Comparison of ENCODE assay signal across 8 cellular contexts in genomic region chr10:69901623-69902505, GRCh38.
DNase-seq lines count a peak whose midpoint lies in the region; ATAC-seq and TF ChIP-seq lines count a peak whose summit lies in the region.

No MANE protein-coding gene starts in this region.

- no peaks in the 10 kb centered on the region for H3K36me3 ChIP-seq in Panc1 (ENCODE audit: control insufficient read depth, insufficient read depth, low read length)
- H3K36me3 ChIP-seq in CD8-positive, alpha-beta memory T cell (ENCODE audit: insufficient read depth, low read length), result no peaks in the 10 kb centered on the region

- TF ChIP-seq CTCF in CD14-positive monocyte (IDR thresholded peaks at IDR 0.05) (peak; percentile 28), GM13976 (IDR thresholded peaks at IDR 0.05; ENCODE audit: borderline replicate concordance, control extremely low read depth, extremely low read depth, insufficient read depth, missing control alignments) (peak; percentile 18), Panc1 (IDR thresholded peaks at IDR 0.05) (peak; percentile 82; the same call in 1 of the 2 replicates), endothelial cell (IDR thresholded peaks at IDR 0.05; ENCODE audit: unreplicated experiment) (peak; percentile 72)

- no TSS peak for BruUV-seq in Panc1 (replicated peaks; lab: Mats Ljungman, UMichigan)

- ATAC-seq in Panc1 (peak; percentile 90), GM21786 (IDR thresholded peaks at IDR 0.05; ENCODE audit: unreplicated experiment) (no peak), HG02981 (IDR thresholded peaks at IDR 0.05; ENCODE audit: unreplicated experiment) (no peak)

- H3K4me3 Mint-ChIP-seq in CD14-positive monocyte (no peak overlapping the region), endothelial cell (ENCODE audit: unreplicated experiment) (peak overlapping the region; percentile 4)
- no peak overlapping the region for H3K4me3 Mint-ChIP-seq in CD8-positive, alpha-beta memory T cell

- H3K27ac ChIP-seq in Panc1 (ENCODE audit: low read length), result no peak overlapping the region
- H3K27ac ChIP-seq in CD8-positive, alpha-beta memory T cell (ENCODE audit: low read depth, low read length), result no peak overlapping the region

- H3K4me1 Mint-ChIP-seq in CD14-positive monocyte (no peaks in the 10 kb centered on the region), endothelial cell (ENCODE audit: unreplicated experiment) (peaks cover 15% of the 10 kb centered on the region)
- H3K4me1 Mint-ChIP-seq in CD8-positive, alpha-beta memory T cell, result no peaks in the 10 kb centered on the region

- DNase-seq in CD14-positive monocyte (ENCODE audit: low spot score), result no peak
- peak; percentile 57 for DNase-seq in GM13976 (ENCODE audit: low spot score)
- DNase-seq in Panc1 (ENCODE audit: low read depth, low spot score), result no peak
- DNase-seq in endothelial cell (ENCODE audit: low spot score), result peak; percentile 75
- peak; percentile 83 for DNase-seq in myocyte (ENCODE audit: low read depth)
- no peak for DNase-seq in CD8-positive, alpha-beta memory T cell

- H3K4me1 ChIP-seq in Panc1 (ENCODE audit: control insufficient read depth, insufficient read depth, low read length), result no peaks in the 10 kb centered on the region
- no peaks in the 10 kb centered on the region for H3K4me1 ChIP-seq in CD8-positive, alpha-beta memory T cell (ENCODE audit: insufficient read depth, low read length)

- H3K36me3 Mint-ChIP-seq in CD14-positive monocyte (no peaks in the 10 kb centered on the region), endothelial cell (ENCODE audit: low read depth, unreplicated experiment) (peaks cover 6% of the 10 kb centered on the region)
- H3K36me3 Mint-ChIP-seq in CD8-positive, alpha-beta memory T cell, result no peaks in the 10 kb centered on the region

- POLR2A ChIA-PET in Panc1 (lab: Charles Lee), result no interaction called here
- POLR2A ChIA-PET in CD8-positive, alpha-beta memory T cell (lab: Charles Lee), result no interaction called here

- CTCF ChIA-PET in Panc1 (lab: Charles Lee), result interaction anchor here (1.4 to 2.6 kb wide), 2 partner anchors 9 to 13 kb away, joined by 4 to 11 read pairs; no protein-coding TSS in a partner anchor
- CTCF ChIA-PET in CD8-positive, alpha-beta memory T cell (lab: Charles Lee), result no interaction called here

- no peak overlapping the region for H3K27ac Mint-ChIP-seq in CD14-positive monocyte
- H3K27ac Mint-ChIP-seq in endothelial cell (ENCODE audit: unreplicated experiment), result peak overlapping the region; percentile 6
- H3K27ac Mint-ChIP-seq in CD8-positive, alpha-beta memory T cell, result peak overlapping the region in 1 of 8 donors; percentile 11

- peaks cover 3 to 14% (median 8%) of the 10 kb centered on the region in 3 donors for H3K27me3 Mint-ChIP-seq in CD14-positive monocyte (ENCODE audit: low read depth in 3 of 3)
- peaks cover 4% of the 10 kb centered on the region for H3K27me3 Mint-ChIP-seq in endothelial cell (ENCODE audit: unreplicated experiment)
- peaks cover 0 to under 1% of the 10 kb centered on the region in 2 donors for H3K27me3 Mint-ChIP-seq in CD8-positive, alpha-beta memory T cell

- intact Hi-C loops in CD14-positive monocyte (cut with micrococcal nuclease), result no loop called here
- intact Hi-C loops in Panc1 (cut with micrococcal nuclease; ENCODE audit: unreplicated experiment), result no loop called here

- no peaks in the 10 kb centered on the region for H3K9me3 ChIP-seq in Panc1 (ENCODE audit: control insufficient read depth, insufficient read depth, low read depth, low read length)
- H3K9me3 ChIP-seq in CD8-positive, alpha-beta memory T cell (ENCODE audit: low read length), result no peaks in the 10 kb centered on the region

- H3K9me3 Mint-ChIP-seq in CD14-positive monocyte (no peaks in the 10 kb centered on the region), endothelial cell (ENCODE audit: unreplicated experiment) (no peaks in the 10 kb centered on the region)
- H3K9me3 Mint-ChIP-seq in CD8-positive, alpha-beta memory T cell, result no peaks in the 10 kb centered on the region

- in situ Hi-C loops in GM13976 (cut with MboI; ENCODE audit: low sequenced_read_pairs, unreplicated experiment), result no loop called here
- in situ Hi-C loops in Panc1 (cut with HindIII; ENCODE audit: low pct_unique_long_range_greater_than_20kb, low sequenced_read_pairs), result no loop called here

- no peak overlapping the region for H3K4me3 ChIP-seq in Panc1 (ENCODE audit: low read depth in 2 of 2, low read length in 2 of 2)
- no peak overlapping the region for H3K4me3 ChIP-seq in CD8-positive, alpha-beta memory T cell (ENCODE audit: low read length)

- H3K27me3 ChIP-seq in Panc1 (ENCODE audit: control insufficient read depth, insufficient read depth, low read length), result no peaks in the 10 kb centered on the region
- H3K27me3 ChIP-seq in CD8-positive, alpha-beta memory T cell (ENCODE audit: insufficient read depth, low read length, poor library complexity, severe bottlenecking), result no peaks in the 10 kb centered on the region

Comparison
In these comparisons a context has a peak if more than half of its experiments do, and no peak if none do; other contexts are left out.
1. DNase-seq: peak in GM13976 (single experiment), endothelial cell (single experiment) and myocyte (single experiment); none in CD14-positive monocyte (single experiment), Panc1 (single experiment) and CD8-positive, alpha-beta memory T cell (0 of 5).
2. CTCF ChIP-seq: peak in every context shown above with its lines; median percentile 82 in Panc1; 72 in endothelial cell; 28 in CD14-positive monocyte; 18 in GM13976.